7 cellular contexts compared by ENCODE assay signal in the genomic region with DNA sequence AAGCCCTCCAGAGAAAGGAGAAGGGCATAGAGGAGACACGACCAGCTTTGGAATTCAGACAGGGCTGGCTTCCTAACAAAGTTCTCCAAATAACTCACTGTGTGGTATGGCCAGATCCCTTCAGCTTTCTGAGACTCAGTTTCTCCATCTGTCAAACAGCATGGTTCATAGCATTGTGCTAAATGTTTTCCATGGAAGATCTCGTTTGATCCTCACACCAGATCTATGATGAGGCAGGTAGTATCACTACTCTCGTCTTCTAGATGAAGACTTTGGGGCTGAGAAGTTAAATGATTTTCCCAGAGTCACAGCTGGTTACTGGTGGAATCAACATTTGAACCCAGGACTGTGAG.
"Had no signal": no experiment of that assay in that cellular context is flagged by ENCODE, and none has a peak within 500 bp of the region (broad histone marks: within the 10 kb centered on the region; RNA-seq: fewer than 3 reads in every experiment).

No MANE protein-coding gene starts in this region.

- H3K27ac Mint-ChIP-seq: GM23338, H9 had no signal

- H3K4me1 Mint-ChIP-seq: GM23338, H9 had no signal

- H2AFZ ChIP-seq: GM23338 had no signal

- H3K9me3 Mint-ChIP-seq: GM23338, H9 had no signal

- H3K4me3 ChIP-seq: GM23338 had no signal

- H3K4me3 Mint-ChIP-seq: GM23338, H9 had no signal

- DNase-seq: H9, HCEC 1CT, IMR-90 had no signal

- FAIRE-seq: H1, H54, HTR-8/SVneo had no signal

- H3K4me2 ChIP-seq: GM23338 had no signal

- ATAC-seq: GM23338 had no signal
